19 cellular contexts compared by ENCODE assay signal in genomic region chr7:79319369-79319768, GRCh38.
"Had no signal": no experiment of that assay in that cellular context is flagged by ENCODE, and none has a peak within 500 bp of the region (broad histone marks: within the 10 kb centered on the region; RNA-seq: fewer than 3 reads in every experiment).

No MANE protein-coding gene starts in this region.

- H3K36me3 ChIP-seq: gastroesophageal sphincter, heart left ventricle, right atrium auricular region, suprapubic skin, transverse colon had no signal

- ATAC-seq: activated CD8-positive, alpha-beta memory T cell treated with anti-CD3 and anti-CD28 coated beads, Interleukin-2, amount 10 ng/mL, durations not matched to agents 7 days and 5 days; effector memory CD8-positive, alpha-beta T cell; gastroesophageal sphincter; heart left ventricle; left ventricle myocardium superior had no signal

- H3K4me3 ChIP-seq: gastroesophageal sphincter, heart left ventricle, right atrium auricular region, skin epidermis, suprapubic skin, transverse colon had no signal

- H3K9me3 ChIP-seq: gastroesophageal sphincter, heart left ventricle, right atrium auricular region, suprapubic skin, transverse colon had no signal

- H3K27ac ChIP-seq: gastroesophageal sphincter, heart left ventricle, right atrium auricular region, skin epidermis, suprapubic skin, transverse colon had no signal

- DNase-seq: activated B cell treated with CpG ODN at 0.5 μM for 24 hours; activated CD4-positive, alpha-beta memory T cell treated with anti-CD3 and anti-CD28 coated beads, Interleukin-2, amount 10 ng/mL, durations not matched to agents 7 days and 5 days; activated CD4-positive, alpha-beta T cell treated with anti-CD3 and anti-CD28 coated beads for 4 hours; activated CD8-positive, alpha-beta memory T cell treated with anti-CD3 and anti-CD28 coated beads, Interleukin-2, amount 10 ng/mL, durations not matched to agents 7 days and 5 days; amygdala; caudate nucleus; effector memory CD8-positive, alpha-beta T cell; heart left ventricle; kidney glomerular epithelial cell; left ventricle myocardium superior; stimulated activated CD4-positive, alpha-beta T cell treated with anti-CD3 and anti-CD28 coated beads, Interleukin-15, amount 100 ng/mL, for 24 hours; stimulated activated CD4-positive, alpha-beta T cell treated with anti-CD3 and anti-CD28 coated beads, Interleukin-2, amount 100 ng/mL, for 48 hours; T-helper 1 cell; T-helper 9 cell; transverse colon had no signal

- H3K4me1 ChIP-seq: heart left ventricle, suprapubic skin, transverse colon had no signal

- H3K27me3 ChIP-seq: gastroesophageal sphincter, heart left ventricle, right atrium auricular region, suprapubic skin, transverse colon had no signal
